In genomic region chrX:19885732-19886131, GRCh38 we compare ENCODE assay signal across 12 cellular contexts. TPM values are rescaled to one million over a fixed set of nuclear protein-coding genes. Genes with fewer than 3 reads are reported as not detected.
DNase-seq lines count a peak whose midpoint lies in the region; ATAC-seq, FAIRE-seq and TF ChIP-seq lines count a peak whose summit lies in the region.
"Had no signal": no experiment of that assay in that cellular context is flagged by ENCODE, and none has a peak within 500 bp of the region (broad histone marks: within the 10 kb centered on the region; RNA-seq: fewer than 3 reads in every experiment).

No MANE protein-coding gene starts in this region.

- CTCF ChIA-PET in Calu3 (lab: Charles Lee), result no interaction called here

- H3K4me2 ChIP-seq in astrocyte (ENCODE audit: low read length), result peak overlapping the region; percentile 82
- no peak overlapping the region for H3K4me2 ChIP-seq in neural progenitor cell

- 94% methylated on average over 2 of the region's 2 CpGs for WGBS in HUES64

- H3K9me3 Mint-ChIP-seq in Calu3 (ENCODE audit: low read depth, unreplicated experiment), result no peaks in the 10 kb centered on the region
- H3K9me3 Mint-ChIP-seq in astrocyte (ENCODE audit: unreplicated experiment), result no peaks in the 10 kb centered on the region
- H3K9me3 Mint-ChIP-seq in neural progenitor cell, result peaks cover 8% of the 10 kb centered on the region

- H3K4me1 ChIP-seq in HUES64 (ENCODE audit: insufficient read depth, low read length) (0 out of 2 replicates have a peak, but pooled peaks cover 7% of the 10 kb centered on the region), astrocyte (ENCODE audit: insufficient read depth, low read length) (peaks cover 7% of the 10 kb centered on the region), neural progenitor cell (no peaks in the 10 kb centered on the region)
- H3K4me1 ChIP-seq: prostate gland had no signal

- H3K27ac ChIP-seq in HUES64 (ENCODE audit: low read depth, low read length) (no peak overlapping the region), astrocyte (ENCODE audit: low read depth, low read length) (no peak overlapping the region), neural progenitor cell (no peak overlapping the region)
- H3K27ac ChIP-seq: brain microvascular endothelial cell, prostate gland had no signal

- H3K9ac ChIP-seq in HUES64 (ENCODE audit: low read depth, low read length), result no peak overlapping the region
- no peak overlapping the region for H3K9ac ChIP-seq in astrocyte (ENCODE audit: low read length)
- no peak overlapping the region for H3K9ac ChIP-seq in neural progenitor cell

- H3K36me3 Mint-ChIP-seq in Calu3 (ENCODE audit: insufficient read depth, unreplicated experiment), result peaks cover 26% of the 10 kb centered on the region
- H3K36me3 Mint-ChIP-seq in astrocyte (ENCODE audit: low read depth, unreplicated experiment), result peaks cover 2% of the 10 kb centered on the region
- H3K36me3 Mint-ChIP-seq in neural progenitor cell, result no peaks in the 10 kb centered on the region

- intact Hi-C loops in Calu3 (cut with micrococcal nuclease; ENCODE audit: unreplicated experiment), result loop anchor here (5.0 to 10.0 kb wide), 3 partner anchors 128 to 511 kb away; no protein-coding TSS in a partner anchor

- H3K79me2 ChIP-seq in astrocyte (ENCODE audit: insufficient read depth, low read length), result peaks cover 26% of the 10 kb centered on the region
- no peaks in the 10 kb centered on the region for H3K79me2 ChIP-seq in neural progenitor cell (ENCODE audit: low read depth)

- peaks cover 39% of the 10 kb centered on the region for H4K20me1 ChIP-seq in astrocyte (ENCODE audit: insufficient read depth, low read length)
- H4K20me1 ChIP-seq in neural progenitor cell (ENCODE audit: low read depth), result no peaks in the 10 kb centered on the region

- no peak for ATAC-seq in GM21529 (IDR thresholded peaks at IDR 0.05; ENCODE audit: unreplicated experiment)

- H3K4me3 ChIP-seq in HUES64 (ENCODE audit: low read length), result peak overlapping the region; percentile 56; the same call in 1 of the 2 replicates
- H3K4me3 ChIP-seq in astrocyte (ENCODE audit: insufficient read depth, low read depth, low read length), result peak overlapping the region; percentile 20
- no peak overlapping the region for H3K4me3 ChIP-seq in neural progenitor cell

- FAIRE-seq in astrocyte (lab: Jason Lieb, UNC), result no peak
- FAIRE-seq: H54 had no signal

- H2AFZ ChIP-seq in astrocyte (ENCODE audit: low read depth, low read length) (no peak overlapping the region), neural progenitor cell (replicated peaks) (no peak overlapping the region)

- DNase-seq in Calu3 (no peak), astrocyte (ENCODE audit: low read depth) (no peak), neural progenitor cell (ENCODE audit: low spot score) (no peak), NCI-H146 (lab: John Stamatoyannopoulos, UW) (no peak), COLO668 (lab: John Stamatoyannopoulos, UW; ENCODE audit: unreplicated experiment) (no peak), GM19240 (ENCODE audit: insufficient read length, low spot score) (no peak)
- DNase-seq: brain microvascular endothelial cell; stimulated activated CD8-positive, alpha-beta memory T cell treated with anti-CD3 and anti-CD28 coated beads, Interleukin-4, amount 100 ng/mL, for 48 hours had no signal

- TSS peak; percentile 49 for BruUV-seq in Calu3 (replicated peaks; lab: Mats Ljungman, UMichigan)

- H3K27me3 Mint-ChIP-seq in Calu3 (ENCODE audit: unreplicated experiment) (no peaks in the 10 kb centered on the region), astrocyte (ENCODE audit: low read depth, unreplicated experiment) (no peaks in the 10 kb centered on the region), neural progenitor cell (ENCODE audit: insufficient read depth, low read depth) (peaks cover 10% of the 10 kb centered on the region)

- no peaks in the 10 kb centered on the region for H3F3A ChIP-seq in neural progenitor cell (ENCODE audit: low read depth)

- H3K4me1 Mint-ChIP-seq in Calu3 (ENCODE audit: low read depth, unreplicated experiment), result peaks cover 44% of the 10 kb centered on the region
- peaks cover 26% of the 10 kb centered on the region for H3K4me1 Mint-ChIP-seq in astrocyte (ENCODE audit: low read depth, unreplicated experiment)
- H3K4me1 Mint-ChIP-seq in neural progenitor cell, result no peaks in the 10 kb centered on the region

- H3K36me3 ChIP-seq in HUES64 (ENCODE audit: insufficient read depth, low read length), result no peaks in the 10 kb centered on the region
- H3K36me3 ChIP-seq in astrocyte (ENCODE audit: insufficient read depth, low read length), result no peaks in the 10 kb centered on the region
- no peaks in the 10 kb centered on the region for H3K36me3 ChIP-seq in neural progenitor cell
- H3K36me3 ChIP-seq: brain microvascular endothelial cell, prostate gland had no signal

- peaks cover 11% of the 10 kb centered on the region for H3K27me3 ChIP-seq in HUES64 (ENCODE audit: insufficient read depth, low read length)
- no peaks in the 10 kb centered on the region for H3K27me3 ChIP-seq in astrocyte (ENCODE audit: insufficient read depth, low read length)
- H3K27me3 ChIP-seq in neural progenitor cell, result peaks cover 13% of the 10 kb centered on the region
- H3K27me3 ChIP-seq: brain microvascular endothelial cell had no signal

- H3K27ac Mint-ChIP-seq in Calu3 (ENCODE audit: unreplicated experiment), result no peak overlapping the region
- no peak overlapping the region for H3K27ac Mint-ChIP-seq in astrocyte (ENCODE audit: unreplicated experiment)
- H3K27ac Mint-ChIP-seq in neural progenitor cell, result no peak overlapping the region

- TF ChIP-seq CTCF in Calu3 (IDR thresholded peaks at IDR 0.05; ENCODE audit: unreplicated experiment) (no peak), astrocyte (IDR thresholded peaks at IDR 0.05; ENCODE audit: insufficient read depth, low read depth, low read length) (no peak), neural progenitor cell (IDR thresholded peaks at IDR 0.05) (no peak)

- H3K9me3 ChIP-seq in HUES64 (ENCODE audit: insufficient read depth, low read depth, low read length) (no peaks in the 10 kb centered on the region), astrocyte (ENCODE audit: insufficient read depth, low read depth, low read length) (no peaks in the 10 kb centered on the region), neural progenitor cell (ENCODE audit: low read depth) (no peaks in the 10 kb centered on the region)
- H3K9me3 ChIP-seq: prostate gland had no signal

- H3K4me3 Mint-ChIP-seq in Calu3 (ENCODE audit: low read depth, unreplicated experiment), result peak overlapping the region; percentile 77
- H3K4me3 Mint-ChIP-seq in astrocyte (ENCODE audit: unreplicated experiment), result peak overlapping the region; percentile 88
- peak overlapping the region; percentile 87 for H3K4me3 Mint-ChIP-seq in neural progenitor cell

RNA-seq across cellular contexts. Expression of gene SH3KBP1, which starts 1.7 kb away (rescaled TPM):
- total RNA-seq in Calu3 (2022) (97.9 and 105 TPM in 2 replicates), astrocyte (58.2 and 60.6 TPM in 2 replicates), neural progenitor cell (ENCODE audit: low replicate concordance) (6.1 and 6.5 TPM in 2 replicates)
- 12.1 TPM for polyA plus RNA-seq in HUES64 (2013, experiment 1 of 2)
- 15.2 TPM for polyA plus RNA-seq in HUES64 (2013, experiment 2 of 2)
